1 cellular context compared by ENCODE assay signal in genomic region chr10:17787087-17787942, GRCh38.
TF ChIP-seq lines count a peak whose summit lies in the region.

No MANE protein-coding gene starts in this region.

TF ChIP-seq in K562, 482 proteins besides CTCF, POLR2A, EP300 and RAD21 (continued from another document):
- 0 out of 2 replicates have a peak, but pooled peaks have one; percentile 26 for TF ChIP-seq JUN (IDR thresholded peaks at IDR 0.05; ENCODE audit: borderline replicate concordance, low read depth, low read length)
- no peak for TF ChIP-seq JUN (CRISPR knock-in tag; IDR thresholded peaks at IDR 0.05; ENCODE audit: borderline replicate concordance)
- no peak for TF ChIP-seq MTA3 (IDR thresholded peaks at IDR 0.05; ENCODE audit: borderline replicate concordance)
- TF ChIP-seq MAFG (tag; conservative IDR thresholded peaks at IDR 0.05): peak; percentile 31; the same call in 1 of the 2 replicates
- TF ChIP-seq, protein P1, sequence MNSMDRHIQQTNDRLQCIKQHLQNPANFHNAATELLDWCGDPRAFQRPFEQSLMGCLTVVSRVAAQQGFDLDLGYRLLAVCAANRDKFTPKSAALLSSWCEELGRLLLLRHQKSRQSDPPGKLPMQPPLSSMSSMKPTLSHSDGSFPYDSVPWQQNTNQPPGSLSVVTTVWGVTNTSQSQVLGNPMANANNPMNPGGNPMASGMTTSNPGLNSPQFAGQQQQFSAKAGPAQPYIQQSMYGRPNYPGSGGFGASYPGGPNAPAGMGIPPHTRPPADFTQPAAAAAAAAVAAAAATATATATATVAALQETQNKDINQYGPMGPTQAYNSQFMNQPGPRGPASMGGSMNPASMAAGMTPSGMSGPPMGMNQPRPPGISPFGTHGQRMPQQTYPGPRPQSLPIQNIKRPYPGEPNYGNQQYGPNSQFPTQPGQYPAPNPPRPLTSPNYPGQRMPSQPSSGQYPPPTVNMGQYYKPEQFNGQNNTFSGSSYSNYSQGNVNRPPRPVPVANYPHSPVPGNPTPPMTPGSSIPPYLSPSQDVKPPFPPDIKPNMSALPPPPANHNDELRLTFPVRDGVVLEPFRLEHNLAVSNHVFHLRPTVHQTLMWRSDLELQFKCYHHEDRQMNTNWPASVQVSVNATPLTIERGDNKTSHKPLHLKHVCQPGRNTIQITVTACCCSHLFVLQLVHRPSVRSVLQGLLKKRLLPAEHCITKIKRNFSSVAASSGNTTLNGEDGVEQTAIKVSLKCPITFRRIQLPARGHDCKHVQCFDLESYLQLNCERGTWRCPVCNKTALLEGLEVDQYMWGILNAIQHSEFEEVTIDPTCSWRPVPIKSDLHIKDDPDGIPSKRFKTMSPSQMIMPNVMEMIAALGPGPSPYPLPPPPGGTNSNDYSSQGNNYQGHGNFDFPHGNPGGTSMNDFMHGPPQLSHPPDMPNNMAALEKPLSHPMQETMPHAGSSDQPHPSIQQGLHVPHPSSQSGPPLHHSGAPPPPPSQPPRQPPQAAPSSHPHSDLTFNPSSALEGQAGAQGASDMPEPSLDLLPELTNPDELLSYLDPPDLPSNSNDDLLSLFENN (IDR thresholded peaks at IDR 0.05; ENCODE audit: low read depth in 2 of 2, low read length in 2 of 2): 0 out of 4 replicates have a peak, but pooled peaks of 1 of the 2 experiments have one; percentile 21
- TF ChIP-seq ZNF79 (CRISPR knock-in tag; IDR thresholded peaks at IDR 0.05; ENCODE audit: low read depth): no peak
- TF ChIP-seq NFE2 (IDR thresholded peaks at IDR 0.05; ENCODE audit: low read depth): peak; percentile 70
- TF ChIP-seq NRF1 (conservative IDR thresholded peaks at IDR 0.05 in 1 of 2, IDR thresholded peaks at IDR 0.05 in 1 of 2): peak in 1 of 2 experiments; percentile 16; a peak in 1 of 4 replicates
